ENCODE assay signal across 17 cellular contexts in genomic region chr6:38163186-38164130, GRCh38.
DNase-seq lines count a peak whose midpoint lies in the region; ATAC-seq, FAIRE-seq and TF ChIP-seq lines count a peak whose summit lies in the region.
"Had no signal": no experiment of that assay in that cellular context is flagged by ENCODE, and none has a peak within 500 bp of the region (broad histone marks: within the 10 kb centered on the region; RNA-seq: fewer than 3 reads in every experiment).

No MANE protein-coding gene starts in this region.

- H3K9me3 ChIP-seq in K562 (replicated peaks; ENCODE audit: control insufficient read depth, insufficient read depth, low read depth, low read length) (no peaks in the 10 kb centered on the region), liver (ENCODE audit: control insufficient read depth in 4 of 4, low read length in 3 of 4) (no peaks in the 10 kb centered on the region), uterus (no peaks in the 10 kb centered on the region)
- H3K9me3 ChIP-seq: SK-N-SH had no signal

- H3K36me3 ChIP-seq in H7 (replicated peaks; ENCODE audit: control insufficient read depth, insufficient read depth, low read length) (no peaks in the 10 kb centered on the region), K562 (ENCODE audit: control insufficient read depth, insufficient read depth, low read length) (no peaks in the 10 kb centered on the region), liver (ENCODE audit: control insufficient read depth in 4 of 4, insufficient read depth in 3 of 4, low read depth in 1 of 4, low read length in 3 of 4) (no peaks in the 10 kb centered on the region), uterus (no peaks in the 10 kb centered on the region)

- WGBS in K562 (ENCODE audit: insufficient coverage, low coverage, missing lambda C conversion rate) = 37% methylated on average over 25 of the region's 29 CpGs
- 69% methylated on average over 29 of the region's 29 CpGs for WGBS in liver

- no peak for TF ChIP-seq POLR2A in K562 (conservative IDR thresholded peaks at IDR 0.05)
- TF ChIP-seq POLR2A in uterus (IDR thresholded peaks at IDR 0.05) = no peak

- TF ChIP-seq CTCF in K562 (IDR thresholded peaks at IDR 0.05 in 2 of 3, conservative IDR thresholded peaks at IDR 0.05 in 1 of 3; ENCODE audit: insufficient read depth in 2 of 3, low read depth in 1 of 3, low read length in 3 of 3) = no peak
- no peak for TF ChIP-seq CTCF in liver (IDR thresholded peaks at IDR 0.05; ENCODE audit: low read depth, low read length, missing input control)
- TF ChIP-seq CTCF in uterus (IDR thresholded peaks at IDR 0.05) = no peak

- POLR2A ChIA-PET in K562 (lab: Yijun Ruan, JAX) = interaction anchor here (2.1 kb wide), 1 partner anchor 10 kb away, joined by 7 read pairs; no protein-coding TSS in a partner anchor

- no peaks in the 10 kb centered on the region for H3K79me2 ChIP-seq in K562 (ENCODE audit: control insufficient read depth, insufficient read depth, low read length)

- no peaks in the 10 kb centered on the region for H3K9me1 ChIP-seq in K562 (ENCODE audit: control insufficient read depth, insufficient read depth, low read length)

- no peak for TF ChIP-seq RAD21 in K562 (CRISPR knock-in tag; conservative IDR thresholded peaks at IDR 0.05 in 1 of 2, IDR thresholded peaks at IDR 0.05 in 1 of 2)
- no peak for TF ChIP-seq RAD21 in liver (IDR thresholded peaks at IDR 0.05)

- no TSS peak for BruUV-seq in K562 (replicated peaks; lab: Mats Ljungman, UMichigan)

- in situ Hi-C loops in K562 (cut with MboI) = no loop called here

- H3K27ac ChIP-seq in K562 (ENCODE audit: extremely low read depth, low read depth, low read length) = no peak overlapping the region
- H3K27ac ChIP-seq in liver (ENCODE audit: low read depth in 1 of 2, low read length in 2 of 2) = peak overlapping the region; percentile 46 to 82
- no peak overlapping the region for H3K27ac ChIP-seq in uterus

- H2AFZ ChIP-seq in K562 (ENCODE audit: low read depth, low read length) = no peak overlapping the region

- no peak for TF ChIP-seq EP300 in K562 (IDR thresholded peaks at IDR 0.05; ENCODE audit: low read length)

- ATAC-seq in K562 = no peak; the same call in 1 of the 3 replicates

- DNase-seq in H7 (peak; percentile 46), K562 (ENCODE audit: extremely low read depth in 1 of 4, low spot score in 3 of 4) (no peak), posterior vena cava (ENCODE audit: low spot score) (peak; percentile 75), midbrain (lab: John Stamatoyannopoulos, UW) (no peak), uterus (no peak)
- DNase-seq in NK-92 treated with Interleukin-12 subunit alpha and Interleukin-12 subunit beta, amount 100 ng/mL, for 24 hours (lab: John Stamatoyannopoulos, UW) = no peak
- DNase-seq: DMS79, HCEC 1CT, KBM-7, NCI-H1436, NCI-H2029, NCI-H2171, SHP77, SK-N-SH had no signal

- no peaks in the 10 kb centered on the region for H3K27me3 ChIP-seq in H7 (ENCODE audit: control insufficient read depth, insufficient read depth, low read length)
- peaks cover 0 to 7% of the 10 kb centered on the region in 2 experiments; a peak in 1 of 5 replicates for H3K27me3 ChIP-seq in K562 (ENCODE audit: control insufficient read depth in 2 of 2, insufficient read depth in 2 of 2, low read length in 2 of 2)
- H3K27me3 ChIP-seq in liver (ENCODE audit: control insufficient read depth in 4 of 4, insufficient read depth in 4 of 4, low read length in 3 of 4) = no peaks in the 10 kb centered on the region
- H3K27me3 ChIP-seq in uterus = no peaks in the 10 kb centered on the region

- peaks cover 0 to 29% of the 10 kb centered on the region in 2 experiments; a peak in 2 of 5 replicates for H3K4me1 ChIP-seq in K562 (replicated peaks in 1 of 2; ENCODE audit: control insufficient read depth in 2 of 2, insufficient read depth in 2 of 2, low read length in 2 of 2)
- peaks cover 8 to 21% (median 12%) of the 10 kb centered on the region in 4 donors for H3K4me1 ChIP-seq in liver (ENCODE audit: control insufficient read depth in 4 of 4, insufficient read depth in 4 of 4, low read length in 3 of 4)
- no peaks in the 10 kb centered on the region for H3K4me1 ChIP-seq in uterus

- CTCF ChIA-PET in K562 (lab: Yijun Ruan, JAX; ENCODE audit: low intra/inter-chr PET ratio) = no interaction called here

- no peak overlapping the region for H3K4me3 ChIP-seq in H7 (ENCODE audit: insufficient read depth, low read depth, low read length)
- H3K4me3 ChIP-seq in K562 = no peak overlapping the region
- H3K4me3 ChIP-seq in liver (ENCODE audit: low read depth in 1 of 3, low read length in 3 of 3) = no peak overlapping the region
- no peak overlapping the region for H3K4me3 ChIP-seq in uterus

- H4K20me1 ChIP-seq in K562 (replicated peaks; ENCODE audit: control insufficient read depth, insufficient read depth, low read length) = peaks cover 3% of the 10 kb centered on the region; the same call in 1 of the 2 replicates

- H3K9ac ChIP-seq in K562 (ENCODE audit: insufficient read depth in 1 of 2, low read depth in 2 of 2, low read length in 2 of 2) (peak overlapping the region in 1 of 2 experiments; percentile 52; a peak in 1 of 4 replicates), liver (ENCODE audit: low read depth in 1 of 2, low read length in 2 of 2) (no peak overlapping the region)
- H3K9ac ChIP-seq: SK-N-SH had no signal

- no peak overlapping the region for H3K4me2 ChIP-seq in K562 (ENCODE audit: insufficient read depth, low read length)
- H3K4me2 ChIP-seq: SK-N-SH had no signal

- intact Hi-C loops in K562 (cut with micrococcal nuclease) (no loop called here), posterior vena cava (cut with DNase I) (no loop called here), uterus (cut with DNase I; ENCODE audit: low total_unique reads) (no loop called here)

- FAIRE-seq in K562 (lab: Jason Lieb, UNC) = peak; percentile 23
- FAIRE-seq: GM19239, RCC 7860 had no signal

TF ChIP-seq in K562, 482 proteins besides CTCF, POLR2A, EP300 and RAD21:
- no peak for TF ChIP-seq HNRNPUL1 (IDR thresholded peaks at IDR 0.05; ENCODE audit: low read length)
- TF ChIP-seq SMARCA5 (IDR thresholded peaks at IDR 0.05) = no peak

TF ChIP-seq in liver, 16 proteins besides CTCF, POLR2A, EP300 and RAD21:
- no peak for TF ChIP-seq EGR1 (IDR thresholded peaks at IDR 0.05; ENCODE audit: low read depth in 2 of 2)
- TF ChIP-seq, protein P1, sequence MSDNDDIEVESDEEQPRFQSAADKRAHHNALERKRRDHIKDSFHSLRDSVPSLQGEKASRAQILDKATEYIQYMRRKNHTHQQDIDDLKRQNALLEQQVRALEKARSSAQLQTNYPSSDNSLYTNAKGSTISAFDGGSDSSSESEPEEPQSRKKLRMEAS (IDR thresholded peaks at IDR 0.05) = no peak
- no peak for TF ChIP-seq FOXA2 (IDR thresholded peaks at IDR 0.05)
- no peak for TF ChIP-seq HNF4A (conservative IDR thresholded peaks at IDR 0.05)

Comparison
In these comparisons a context has a peak if more than half of its experiments do, and no peak if none do; other contexts are left out.
1. DNase-seq: peak in H7 (single experiment) and posterior vena cava (single experiment); none in K562 (0 of 4), midbrain (single experiment), uterus (0 of 2) and NK-92 treated with Interleukin-12 subunit alpha and Interleukin-12 subunit beta, amount 100 ng/mL, for 24 hours (single experiment).
2. H3K27ac ChIP-seq: peak in liver (2 of 2); none in K562 (single experiment) and uterus (0 of 2).